15 cellular contexts compared by ENCODE assay signal in the genomic region with DNA sequence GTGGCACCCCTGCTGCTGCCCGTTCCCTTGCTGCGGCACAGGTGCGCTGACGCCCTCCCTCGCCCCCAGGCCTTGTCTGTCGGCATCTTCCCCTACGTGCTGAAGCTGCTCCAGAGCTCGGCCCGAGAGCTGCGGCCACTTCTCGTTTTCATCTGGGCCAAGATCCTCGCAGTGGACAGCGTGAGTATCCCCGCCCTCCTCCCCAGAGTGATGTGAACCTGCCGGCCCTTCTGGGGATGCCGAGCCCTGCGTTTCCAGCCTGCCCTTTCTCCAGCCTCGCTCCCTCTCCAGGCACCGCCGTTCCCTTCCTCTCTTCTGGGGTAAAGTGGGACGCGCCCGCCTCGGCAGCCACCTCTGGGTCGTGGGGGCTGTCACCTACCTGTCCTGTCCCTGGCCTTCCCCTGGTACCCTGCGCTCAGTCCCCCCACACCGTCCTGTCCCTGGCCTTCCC.
A peak's percentile ranks its signal among the peaks of the same experiment; 100 is the strongest.
DNase-seq lines count a peak whose midpoint lies in the region; ATAC-seq, FAIRE-seq and TF ChIP-seq lines count a peak whose summit lies in the region.
"Had no signal": no experiment of that assay in that cellular context is flagged by ENCODE, and none has a peak within 500 bp of the region (broad histone marks: within the 10 kb centered on the region; RNA-seq: fewer than 3 reads in every experiment).

No MANE protein-coding gene starts in this region.

- H3K36me3 ChIP-seq in RWPE2 (ENCODE audit: low read depth) (peaks cover 29% of the 10 kb centered on the region), kidney (ENCODE audit: control insufficient read depth in 1 of 2, insufficient read depth in 2 of 2, low read length in 2 of 2) (peaks cover 0 to 2% of the 10 kb centered on the region in 2 donors)
- H3K36me3 ChIP-seq: adrenal gland, colonic mucosa had no signal

- H3K9me3 ChIP-seq in RWPE2 (ENCODE audit: severe bottlenecking) (no peaks in the 10 kb centered on the region), kidney (ENCODE audit: control insufficient read depth in 1 of 2, low read length in 2 of 2) (no peaks in the 10 kb centered on the region)
- H3K9me3 ChIP-seq: adrenal gland, colonic mucosa had no signal

- H3K27me3 Mint-ChIP-seq in activated CD4-positive, alpha-beta T cell treated with anti-CD3 and anti-CD28 coated beads for 36 hours = no peaks in the 10 kb centered on the region
- no peaks in the 10 kb centered on the region for H3K27me3 Mint-ChIP-seq in central memory CD8-positive, alpha-beta T cell
- H3K27me3 Mint-ChIP-seq: CD4-positive, alpha-beta memory T cell had no signal

- peaks cover 2% of the 10 kb centered on the region for H3K9me3 Mint-ChIP-seq in activated CD4-positive, alpha-beta T cell treated with anti-CD3 and anti-CD28 coated beads for 36 hours (ENCODE audit: low read depth)
- no peaks in the 10 kb centered on the region for H3K9me3 Mint-ChIP-seq in central memory CD8-positive, alpha-beta T cell
- H3K9me3 Mint-ChIP-seq: CD4-positive, alpha-beta memory T cell had no signal

- FAIRE-seq in kidney (lab: Jason Lieb, UNC) = no peak

- TF ChIP-seq CTCF in RWPE2 (IDR thresholded peaks at IDR 0.05; ENCODE audit: poor library complexity, severe bottlenecking) (no peak), kidney (IDR thresholded peaks at IDR 0.05; ENCODE audit: borderline replicate concordance, extremely low read depth, insufficient read depth) (no peak)

- H3K9ac ChIP-seq in kidney (ENCODE audit: low read length in 2 of 2) = no peak overlapping the region

- intact Hi-C loops in activated CD4-positive, alpha-beta T cell treated with anti-CD3 and anti-CD28 coated beads for 36 hours (cut with DNase I, micrococcal nuclease) = loop anchor here in 1 of 2 experiments (2.0 to 5.0 kb wide), 2 partner anchors 33 to 95 kb away; no protein-coding TSS in a partner anchor
- intact Hi-C loops in posterior vena cava (cut with DNase I) (no loop called here), kidney (cut with DNase I) (no loop called here)

- no peak overlapping the region for H3K4me3 ChIP-seq in RWPE2 (ENCODE audit: severe bottlenecking)
- no peak overlapping the region for H3K4me3 ChIP-seq in kidney (ENCODE audit: low read length in 2 of 2)
- H3K4me3 ChIP-seq: adrenal gland, colonic mucosa had no signal

- peaks cover 60% of the 10 kb centered on the region for H3K4me1 ChIP-seq in RWPE2 (ENCODE audit: insufficient read depth, poor library complexity, severe bottlenecking)
- H3K4me1 ChIP-seq in kidney (ENCODE audit: control insufficient read depth in 1 of 2, insufficient read depth in 1 of 2, low read depth in 1 of 2, low read length in 2 of 2) = peaks cover 0 to 10% of the 10 kb centered on the region in 2 donors

- H3K4me1 Mint-ChIP-seq in activated CD4-positive, alpha-beta T cell treated with anti-CD3 and anti-CD28 coated beads for 36 hours = peaks cover 73% of the 10 kb centered on the region
- H3K4me1 Mint-ChIP-seq in central memory CD8-positive, alpha-beta T cell = peaks cover 40% of the 10 kb centered on the region

- CTCF ChIA-PET in activated CD4-positive, alpha-beta T cell treated with anti-CD3 and anti-CD28 coated beads for 36 hours (lab: Charles Lee) = interaction anchor here (1.1 to 1.3 kb wide), 2 partner anchors 14 to 41 kb away, joined by 3 read pairs; no protein-coding TSS in a partner anchor

- POLR2A ChIA-PET in activated CD4-positive, alpha-beta T cell treated with anti-CD3 and anti-CD28 coated beads for 36 hours (lab: Charles Lee) = interaction anchor here (0.5 kb wide), 1 partner anchor 97 kb away, joined by 3 read pairs; no protein-coding TSS in a partner anchor

- ATAC-seq in activated CD4-positive, alpha-beta T cell treated with anti-CD3 and anti-CD28 coated beads for 36 hours = no peak
- no peak for ATAC-seq in RWPE2 (ENCODE audit: low read depth)
- ATAC-seq in central memory CD8-positive, alpha-beta T cell (replicated peaks; ENCODE audit: extremely low read depth, poor library complexity, severe bottlenecking) = no peak

- H3K4me3 Mint-ChIP-seq in activated CD4-positive, alpha-beta T cell treated with anti-CD3 and anti-CD28 coated beads for 36 hours = no peak overlapping the region
- H3K4me3 Mint-ChIP-seq in central memory CD8-positive, alpha-beta T cell = no peak overlapping the region

- H3K36me3 Mint-ChIP-seq in activated CD4-positive, alpha-beta T cell treated with anti-CD3 and anti-CD28 coated beads for 36 hours (ENCODE audit: low read depth) = peaks cover 56% of the 10 kb centered on the region
- H3K36me3 Mint-ChIP-seq in central memory CD8-positive, alpha-beta T cell (ENCODE audit: insufficient read depth) = peaks cover 11% of the 10 kb centered on the region

- H3K27ac Mint-ChIP-seq in activated CD4-positive, alpha-beta T cell treated with anti-CD3 and anti-CD28 coated beads for 36 hours = peak overlapping the region; percentile 92
- H3K27ac Mint-ChIP-seq in central memory CD8-positive, alpha-beta T cell (ENCODE audit: low read depth) = peak overlapping the region; percentile 59

- in situ Hi-C loops in ACHN (cut with HindIII; ENCODE audit: low pct_ligation_motif_present, low pct_unique_long_range_greater_than_20kb, low sequenced_read_pairs) = no loop called here

- no peak for DNase-seq in activated CD4-positive, alpha-beta T cell treated with anti-CD3 and anti-CD28 coated beads for 36 hours
- no peak for DNase-seq in activated CD4-positive, alpha-beta T cell treated with anti-CD3 and anti-CD28 coated beads, Interleukin-2, amount 50 U/mL, for 48 hours
- DNase-seq in RWPE2 (ENCODE audit: low spot score) = peak; percentile 71
- DNase-seq in central memory CD8-positive, alpha-beta T cell (ENCODE audit: low spot score in 2 of 2) = no peak
- peak; percentile 61 for DNase-seq in posterior vena cava (ENCODE audit: low spot score)
- DNase-seq in amniotic stem cell (lab: John Stamatoyannopoulos, UW) = no peak
- no peak for DNase-seq in kidney
- no peak for DNase-seq in ACHN
- DNase-seq: CD4-positive, alpha-beta memory T cell; colonic mucosa; EL; kidney glomerular epithelial cell; NCI-H1048; SHP77 treated with DMSO at 0.1 percent for 48 hours had no signal

- no peaks in the 10 kb centered on the region for H3K27me3 ChIP-seq in RWPE2 (ENCODE audit: insufficient read depth, poor library complexity, severe bottlenecking)
- H3K27me3 ChIP-seq: adrenal gland, colonic mucosa had no signal

- peak overlapping the region; percentile 96 for H3K27ac ChIP-seq in RWPE2 (ENCODE audit: poor library complexity, severe bottlenecking)
- H3K27ac ChIP-seq in kidney (ENCODE audit: low read depth in 2 of 2, low read length in 2 of 2) = no peak overlapping the region
- H3K27ac ChIP-seq: colonic mucosa had no signal

Comparison
In these comparisons a context has a peak if more than half of its experiments do, and no peak if none do; other contexts are left out.
1. DNase-seq: peak in RWPE2 (single experiment) and posterior vena cava (single experiment); none in activated CD4-positive, alpha-beta T cell treated with anti-CD3 and anti-CD28 coated beads for 36 hours (single experiment), activated CD4-positive, alpha-beta T cell treated with anti-CD3 and anti-CD28 coated beads, Interleukin-2, amount 50 U/mL, for 48 hours (0 of 2), central memory CD8-positive, alpha-beta T cell (0 of 2), amniotic stem cell (single experiment), kidney (single experiment) and ACHN (single experiment).